Comparison of ENCODE assay signal across 8 cellular contexts in genomic region chr9:97703437-97704326, GRCh38. TPM values are rescaled to one million over a fixed set of nuclear protein-coding genes. Genes with fewer than 3 reads are reported as not detected.
DNase-seq lines count a peak whose midpoint lies in the region; ATAC-seq and TF ChIP-seq lines count a peak whose summit lies in the region.
"Had no signal": no experiment of that assay in that cellular context is flagged by ENCODE, and none has a peak within 500 bp of the region (broad histone marks: within the 10 kb centered on the region; RNA-seq: fewer than 3 reads in every experiment).

No MANE protein-coding gene starts in this region.

- no peak overlapping the region for H3K27ac Mint-ChIP-seq in endothelial cell (ENCODE audit: unreplicated experiment)

- H3K4me2 ChIP-seq in KMS-11, result peak overlapping the region; percentile 88

- H3K27me3 ChIP-seq in KMS-11 (ENCODE audit: insufficient read depth, low read depth), result peaks cover 4% of the 10 kb centered on the region; the same call in 1 of the 2 replicates
- H3K27me3 ChIP-seq: Peyer's patch had no signal

- intact Hi-C loops in left colon (cut with DNase I, micrococcal nuclease), result no loop called here

- no peaks in the 10 kb centered on the region for H3K4me1 Mint-ChIP-seq in endothelial cell (ENCODE audit: unreplicated experiment)

- peaks cover 44% of the 10 kb centered on the region for H3K4me1 ChIP-seq in KMS-11 (ENCODE audit: low read depth, poor library complexity, severe bottlenecking)

- H2AFZ ChIP-seq in KMS-11 (ENCODE audit: low read depth), result peak overlapping the region; percentile 79

- no peak overlapping the region for H3K4me3 Mint-ChIP-seq in endothelial cell (ENCODE audit: unreplicated experiment)

- DNase-seq in GM03348 (ENCODE audit: low spot score) (peak; percentile 77), hepatic stellate cell (ENCODE audit: low spot score) (peak; percentile 70), endothelial cell (ENCODE audit: low spot score) (no peak), left colon (no peak)
- peak; percentile 26 to 45 for DNase-seq in activated CD4-positive, alpha-beta T cell treated with anti-CD3 and anti-CD28 coated beads, Interleukin-2, amount 50 U/mL, for 48 hours

- H3K4me3 ChIP-seq in KMS-11 (IDR thresholded peaks at IDR 0.05; ENCODE audit: insufficient read depth, low read depth, low read length), result no peak overlapping the region
- H3K4me3 ChIP-seq: Peyer's patch had no signal

- H3K36me3 ChIP-seq in KMS-11 (ENCODE audit: insufficient read depth), result no peaks in the 10 kb centered on the region
- H3K36me3 ChIP-seq: Peyer's patch had no signal

- peak overlapping the region; percentile 34; the same call in 1 of the 2 replicates for H3K9ac ChIP-seq in KMS-11

- no peak for ATAC-seq in GM21390 (IDR thresholded peaks at IDR 0.05; ENCODE audit: unreplicated experiment)
- no peak for ATAC-seq in left colon

- H3K79me2 ChIP-seq in KMS-11 (ENCODE audit: insufficient read depth, low read depth), result no peaks in the 10 kb centered on the region

- no peaks in the 10 kb centered on the region for H3K9me3 Mint-ChIP-seq in endothelial cell (ENCODE audit: unreplicated experiment)

- H3K36me3 Mint-ChIP-seq in endothelial cell (ENCODE audit: low read depth, unreplicated experiment), result no peaks in the 10 kb centered on the region

- H4K20me1 ChIP-seq in KMS-11 (ENCODE audit: insufficient read depth), result no peaks in the 10 kb centered on the region

- TF ChIP-seq CTCF in KMS-11 (conservative IDR thresholded peaks at IDR 0.05; ENCODE audit: low read depth, low read length), result no peak
- TF ChIP-seq CTCF in endothelial cell (IDR thresholded peaks at IDR 0.05; ENCODE audit: unreplicated experiment), result no peak

- peaks cover 4% of the 10 kb centered on the region for H3K27me3 Mint-ChIP-seq in endothelial cell (ENCODE audit: unreplicated experiment)

- peak overlapping the region; percentile 77 for H3K27ac ChIP-seq in KMS-11

RNA-seq across cellular contexts. Expression of gene XPA, which starts 6.5 kb away (rescaled TPM):
- total RNA-seq in endothelial cell (ENCODE audit: unreplicated experiment), result 10.0 TPM
- total RNA-seq in left colon, result 10 to 100 TPM; 10.0 to 10.1 TPM

Comparison
In these comparisons a context has a peak if more than half of its experiments do, and no peak if none do; other contexts are left out.
1. DNase-seq: peak in GM03348 (single experiment), activated CD4-positive, alpha-beta T cell treated with anti-CD3 and anti-CD28 coated beads, Interleukin-2, amount 50 U/mL, for 48 hours (2 of 2) and hepatic stellate cell (single experiment); none in endothelial cell (single experiment) and left colon (0 of 2).